Comparison of ENCODE assay signal across 8 cellular contexts in genomic region chr6:13273931-13274706, GRCh38. TPM values are rescaled to one million over a fixed set of nuclear protein-coding genes. Genes with fewer than 3 reads are reported as not detected.
DNase-seq lines count a peak whose midpoint lies in the region; ATAC-seq, FAIRE-seq and TF ChIP-seq lines count a peak whose summit lies in the region.

No MANE protein-coding gene starts in this region.

- no peak overlapping the region for H2BK120ac ChIP-seq in trophoblast cell (ENCODE audit: insufficient read depth, low read length, poor library complexity)

- DNase-seq in CD1c-positive myeloid dendritic cell (ENCODE audit: extremely low spot score) (peak; percentile 94), trophoblast cell (no peak), NCI-H146 (lab: John Stamatoyannopoulos, UW) (no peak), D721Med (ENCODE audit: insufficient read length, low spot score) (no peak)
- peak; percentile 5 for DNase-seq in activated effector memory CD4-positive, alpha-beta T cell treated with Interleukin-2 at 50 U/mL for 16 hours

- H3K27me3 ChIP-seq in OCI-LY3 (ENCODE audit: low read depth, low read length), result no peaks in the 10 kb centered on the region
- no peaks in the 10 kb centered on the region for H3K27me3 ChIP-seq in trophoblast cell (ENCODE audit: insufficient read depth, low read length)

- TF ChIP-seq CTCF in OCI-LY3 (IDR thresholded peaks at IDR 0.05; ENCODE audit: low read depth, low read length) (no peak), D721Med (IDR thresholded peaks at IDR 0.05; ENCODE audit: insufficient read depth, missing control alignments) (no peak)

- H2BK5ac ChIP-seq in trophoblast cell (ENCODE audit: low read depth, low read length, poor library complexity), result no peak overlapping the region

- H3K4me2 ChIP-seq in OCI-LY3 (ENCODE audit: low read length) (peak overlapping the region; percentile 100), trophoblast cell (ENCODE audit: low read length) (peak overlapping the region; percentile 28)

- peak overlapping the region; percentile 45 for H4K91ac ChIP-seq in trophoblast cell (ENCODE audit: low read depth, low read length)

- no peak overlapping the region for H3K14ac ChIP-seq in trophoblast cell (ENCODE audit: low read length)

- H3K18ac ChIP-seq in trophoblast cell (ENCODE audit: low read length), result no peak overlapping the region

- peaks cover 44% of the 10 kb centered on the region for H3K36me3 ChIP-seq in OCI-LY3 (replicated peaks; ENCODE audit: low read depth, low read length)
- no peaks in the 10 kb centered on the region for H3K36me3 ChIP-seq in trophoblast cell (ENCODE audit: control insufficient read depth in 1 of 2, insufficient read depth in 2 of 2, low read length in 2 of 2)

- H3K79me2 ChIP-seq in OCI-LY3 (ENCODE audit: low read length) (peaks cover 45% of the 10 kb centered on the region), trophoblast cell (ENCODE audit: control insufficient read depth, insufficient read depth, low read length, poor library complexity) (no peaks in the 10 kb centered on the region)

- no peak overlapping the region for H2BK12ac ChIP-seq in trophoblast cell (ENCODE audit: low read length)

- H2AFZ ChIP-seq in OCI-LY3 (ENCODE audit: low read depth, low read length) (no peak overlapping the region), trophoblast cell (ENCODE audit: insufficient read depth, low read length, poor library complexity) (no peak overlapping the region)

- no peak overlapping the region for H4K8ac ChIP-seq in trophoblast cell (ENCODE audit: low read depth, low read length)

- ATAC-seq in GM21717 (IDR thresholded peaks at IDR 0.05; ENCODE audit: unreplicated experiment) (peak; percentile 49), GM19452 (IDR thresholded peaks at IDR 0.05; ENCODE audit: unreplicated experiment) (no peak)

- H3K9ac ChIP-seq in OCI-LY3 (ENCODE audit: low read length) (peak overlapping the region; percentile 89), trophoblast cell (ENCODE audit: low read length) (no peak overlapping the region)

- no peak overlapping the region for H3K23ac ChIP-seq in trophoblast cell (ENCODE audit: low read length)

- H3K79me1 ChIP-seq in trophoblast cell (ENCODE audit: low read length), result peaks cover 2% of the 10 kb centered on the region

- H3K9me3 ChIP-seq in OCI-LY3 (ENCODE audit: insufficient read depth, low read length), result no peaks in the 10 kb centered on the region
- H3K9me3 ChIP-seq in trophoblast cell (ENCODE audit: insufficient read depth, low read depth, low read length), result no peaks in the 10 kb centered on the region

- no peak overlapping the region for H3K4ac ChIP-seq in trophoblast cell (ENCODE audit: low read depth, low read length)

- H3K27ac ChIP-seq in OCI-LY3 (ENCODE audit: low read length) (peak overlapping the region; percentile 68), trophoblast cell (ENCODE audit: low read depth, low read length) (peak overlapping the region; percentile 39)

- no CpG with 5 or more reads among the region's 21 CpGs for WGBS in trophoblast cell (ENCODE audit: extremely low coverage, insufficient coverage, insufficient read length)

- H4K20me1 ChIP-seq in OCI-LY3 (ENCODE audit: insufficient read depth, low read length), result peaks cover 34% of the 10 kb centered on the region

- H3K4me1 ChIP-seq in OCI-LY3 (ENCODE audit: low read length) (peaks cover 24% of the 10 kb centered on the region), trophoblast cell (ENCODE audit: control insufficient read depth in 1 of 2, insufficient read depth in 2 of 2, low read length in 2 of 2) (peaks cover 17 to 20% of the 10 kb centered on the region in 2 experiments)

- H4K12ac ChIP-seq in trophoblast cell (ENCODE audit: low read depth, low read length), result no peak overlapping the region

- H3K4me3 ChIP-seq in OCI-LY3 (ENCODE audit: low read length) (peak overlapping the region; percentile 94), trophoblast cell (ENCODE audit: low read depth, low read length) (no peak overlapping the region)

- H2AK5ac ChIP-seq in trophoblast cell (ENCODE audit: low read length), result no peak overlapping the region

- no peak for FAIRE-seq in D721Med (lab: Jason Lieb, UNC)

RNA-seq across cellular contexts. Expression of gene TBC1D7, which starts 54.2 kb away (rescaled TPM):
- polyA plus RNA-seq in trophoblast cell (2013), result 32.2 and 33.6 TPM in 2 replicates

Comparison
In these comparisons a context has a peak if more than half of its experiments do, and no peak if none do; other contexts are left out.
1. DNase-seq: peak in CD1c-positive myeloid dendritic cell (single experiment) and activated effector memory CD4-positive, alpha-beta T cell treated with Interleukin-2 at 50 U/mL for 16 hours (single experiment); none in trophoblast cell (0 of 2), NCI-H146 (single experiment) and D721Med (single experiment).